In the genomic region with DNA sequence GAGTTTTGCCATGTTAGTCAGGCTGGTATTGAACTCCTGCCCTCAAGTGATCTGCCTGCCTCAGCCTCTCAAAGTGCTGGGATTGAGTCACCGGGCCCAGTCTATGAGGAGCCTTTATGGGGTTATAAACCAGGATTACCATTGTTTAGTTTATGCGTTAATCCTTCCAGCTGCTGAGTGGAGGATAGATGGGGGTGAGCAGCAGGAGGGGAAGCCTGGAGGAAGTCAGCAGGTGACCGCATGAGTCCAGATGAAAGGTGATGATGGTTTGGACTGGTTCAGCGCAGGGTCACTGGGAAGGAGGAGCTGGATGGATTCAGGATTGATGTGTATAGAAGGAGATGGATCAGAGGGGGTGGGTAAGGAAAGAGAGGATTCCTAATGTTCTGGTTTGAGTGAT, we compare ENCODE assay signal across 21 cellular contexts.
A peak's percentile ranks its signal among the peaks of the same experiment; 100 is the strongest.
DNase-seq lines count a peak whose midpoint lies in the region; ATAC-seq and TF ChIP-seq lines count a peak whose summit lies in the region.
"Had no signal": no experiment of that assay in that cellular context is flagged by ENCODE, and none has a peak within 500 bp of the region (broad histone marks: within the 10 kb centered on the region; RNA-seq: fewer than 3 reads in every experiment).

No MANE protein-coding gene starts in this region.

- H3K4me3 ChIP-seq in fibroblast of villous mesenchyme (ENCODE audit: low read depth, low read length): no peak overlapping the region
- H3K4me3 ChIP-seq: GM12878, SK-N-MC had no signal

- intact Hi-C loops in left colon (cut with DNase I, micrococcal nuclease): no loop called here

- no peak for TF ChIP-seq CTCF in fibroblast of villous mesenchyme (IDR thresholded peaks at IDR 0.05; ENCODE audit: insufficient read depth, low read depth, low read length)

- ATAC-seq in GM21367 (IDR thresholded peaks at IDR 0.05; ENCODE audit: unreplicated experiment): no peak
- no peak for ATAC-seq in left colon
- ATAC-seq: GM12878 had no signal

- DNase-seq in ELR (ENCODE audit: low read depth): peak; percentile 20
- DNase-seq in LHCN-M2 (ENCODE audit: low read depth): peak; percentile 27
- peak; percentile 88 for DNase-seq in fibroblast of villous mesenchyme (ENCODE audit: low read depth)
- DNase-seq in smooth muscle cell of the brain vasculature (ENCODE audit: low read depth, low spot score): peak; percentile 31
- no peak for DNase-seq in DMS114 treated with DMSO at 0.1 percent for 48 hours (lab: John Stamatoyannopoulos, UW; ENCODE audit: unreplicated experiment)
- no peak for DNase-seq in left colon
- DNase-seq: BE2C; CD4-positive, CD25-positive, alpha-beta regulatory T cell; COR-L47; DMS 273 treated with DMSO at 0.1 percent for 48 hours; GOT3; Karpas-422; NCI-H1105; NCI-H2081; NCI-H510A; NCI-H748 treated with DMSO at 0.1 percent for 48 hours; OCI-M1; Right ventricle myocardium superior had no signal

Comparison
In these comparisons a context has a peak if more than half of its experiments do, and no peak if none do; other contexts are left out.
1. DNase-seq: peak in ELR (single experiment), LHCN-M2 (single experiment), fibroblast of villous mesenchyme (single experiment) and smooth muscle cell of the brain vasculature (single experiment); none in DMS114 treated with DMSO at 0.1 percent for 48 hours (single experiment) and left colon (0 of 2).